ENCODE assay signal across 28 cellular contexts in the genomic region with DNA sequence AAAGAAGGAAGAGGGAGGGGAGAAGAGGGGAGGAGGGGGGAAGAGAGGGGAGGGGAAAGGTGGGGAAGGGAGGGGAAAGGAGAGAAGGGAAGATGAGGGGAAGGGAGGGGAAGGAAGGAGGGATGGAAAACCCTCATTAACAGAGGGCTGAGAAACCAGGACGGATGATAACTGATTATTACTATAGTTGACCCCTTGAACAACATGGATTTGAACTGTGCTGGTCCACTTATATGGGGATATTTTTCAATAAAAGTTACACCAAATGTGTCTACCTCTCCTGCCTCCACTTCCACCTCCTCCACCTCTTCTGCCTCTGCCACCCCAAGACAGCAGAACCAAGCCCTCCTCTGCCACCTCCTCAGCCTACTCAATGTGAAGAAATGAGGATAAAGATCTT.
"Had no signal": no experiment of that assay in that cellular context is flagged by ENCODE, and none has a peak within 500 bp of the region (broad histone marks: within the 10 kb centered on the region; RNA-seq: fewer than 3 reads in every experiment).

No MANE protein-coding gene starts in this region.

- H3K4me1 Mint-ChIP-seq: stimulated activated effector memory CD8-positive, alpha-beta T cell treated with anti-CD3 and anti-CD28 coated beads, Interleukin-12 subunit alpha, Interleukin-12 subunit beta, amount 100 ng/mL, for 72 hours; stimulated activated memory B cell treated with anti-CD40 and anti-IgM and Interleukin-4, amounts not matched to agents 10 μg/mL and 1 μg/mL and 100 μg/mL, for 72 hours; stimulated activated naive CD8-positive, alpha-beta T cell treated with anti-CD3 and anti-CD28 coated beads, Interleukin-15, amount 100 ng/mL, for 72 hours had no signal

- H3K4me3 Mint-ChIP-seq: stimulated activated effector memory CD8-positive, alpha-beta T cell treated with anti-CD3 and anti-CD28 coated beads, Interleukin-12 subunit alpha, Interleukin-12 subunit beta, amount 100 ng/mL, for 72 hours; stimulated activated memory B cell treated with anti-CD40 and anti-IgM and Interleukin-4, amounts not matched to agents 10 μg/mL and 1 μg/mL and 100 μg/mL, for 72 hours; stimulated activated naive B cell treated with anti-CD40 and anti-IgM and Interleukin-4, amounts not matched to agents 10 μg/mL and 1 μg/mL and 100 μg/mL, for 72 hours; stimulated activated naive CD8-positive, alpha-beta T cell treated with anti-CD3 and anti-CD28 coated beads, Interleukin-15, amount 100 ng/mL, for 72 hours; stimulated activated naive CD8-positive, alpha-beta T cell treated with anti-CD3 and anti-CD28 coated beads, Interleukin-15, Interleukin-2, amounts not matched to agents 100 ng/mL and 50 ng/mL, for 24 hours; type B pancreatic cell had no signal

- H3K9me3 Mint-ChIP-seq: stimulated activated effector memory CD8-positive, alpha-beta T cell treated with anti-CD3 and anti-CD28 coated beads, Interleukin-12 subunit alpha, Interleukin-12 subunit beta, amount 100 ng/mL, for 72 hours; stimulated activated naive CD8-positive, alpha-beta T cell treated with anti-CD3 and anti-CD28 coated beads, Interleukin-15, amount 100 ng/mL, for 72 hours; type B pancreatic cell had no signal

- H3K27ac ChIP-seq: stomach, suprapubic skin, testis, thoracic aorta, thyroid gland, tibial artery, transverse colon, upper lobe of left lung, upper lobe of right lung, uterus, vagina had no signal

- H3K27me3 Mint-ChIP-seq: stimulated activated memory B cell treated with anti-CD40 and anti-IgM and Interleukin-4, amounts not matched to agents 10 μg/mL and 1 μg/mL and 100 μg/mL, for 72 hours had no signal

- FAIRE-seq: urothelium cell line had no signal

- DNase-seq: stimulated activated CD4-positive, alpha-beta T cell treated with anti-CD3 and anti-CD28 coated beads, Interleukin-2, amount 100 ng/mL, for 48 hours; stimulated activated CD4-positive, alpha-beta T cell treated with anti-CD3 and anti-CD28 coated beads, Interleukin-4, amount 100 ng/mL, for 1 hour; stimulated activated CD4-positive, alpha-beta T cell treated with anti-CD3 and anti-CD28 coated beads, Interleukin-4, amount 100 ng/mL, for 24 hours; stimulated activated CD4-positive, alpha-beta T cell treated with anti-CD3 and anti-CD28 coated beads, Interleukin-4, amount 100 ng/mL, for 4 hours; stimulated activated CD8-positive, alpha-beta memory T cell treated with anti-CD3 and anti-CD28 coated beads, Interleukin-4, amount 100 ng/mL, for 48 hours; stimulated activated naive B cell treated with anti-CD40 and anti-IgM and Interleukin-4, amounts not matched to agents 10 μg/mL and 1 μg/mL and 100 μg/mL, for 72 hours; stimulated activated naive CD4-positive, alpha-beta T cell; stimulated activated naive CD4-positive, alpha-beta T cell treated with Interleukin-2 at 50 U/mL for 16 hours; stimulated activated naive CD8-positive, alpha-beta T cell treated with anti-CD3 and anti-CD28 coated beads, Interleukin-15, amount 100 ng/mL, for 72 hours; stimulated activated naive CD8-positive, alpha-beta T cell treated with anti-CD3 and anti-CD28 coated beads, Interleukin-15, Interleukin-2, amounts not matched to agents 100 U/mL and 50 U/mL, for 24 hours; stomach; substantia nigra; testis; thyroid gland; tibial artery; transverse colon; trophoblast cell; upper lobe of left lung; upper lobe of right lung; uterus had no signal

- ATAC-seq: stimulated activated effector memory CD8-positive, alpha-beta T cell treated with anti-CD3 and anti-CD28 coated beads, Interleukin-12 subunit alpha, Interleukin-12 subunit beta, amount 100 ng/mL, for 72 hours; stimulated activated memory B cell treated with anti-CD40 and anti-IgM and Interleukin-4, amounts not matched to agents 10 μg/mL and 1 μg/mL and 100 μg/mL, for 72 hours; stimulated activated naive B cell treated with anti-CD40 and anti-IgM and Interleukin-4, amounts not matched to agents 10 μg/mL and 1 μg/mL and 100 μg/mL, for 72 hours; stimulated activated naive CD8-positive, alpha-beta T cell treated with anti-CD3 and anti-CD28 coated beads, Interleukin-15, amount 100 ng/mL, for 72 hours; stimulated activated naive CD8-positive, alpha-beta T cell treated with anti-CD3 and anti-CD28 coated beads, Interleukin-15, Interleukin-2, amounts not matched to agents 100 U/mL and 50 U/mL, for 24 hours; upper lobe of right lung had no signal

- H3K9me3 ChIP-seq: stomach, suprapubic skin, testis, thoracic aorta, thyroid gland, tibial artery, transverse colon, upper lobe of left lung, upper lobe of right lung, uterus, vagina had no signal

- H3K4me3 ChIP-seq: stomach, suprapubic skin, testis, thoracic aorta, thyroid gland, tibial artery, transverse colon, upper lobe of left lung, upper lobe of right lung, uterus, vagina had no signal

- H3K36me3 ChIP-seq: stomach, suprapubic skin, thoracic aorta, thyroid gland, tibial artery, transverse colon, upper lobe of left lung, upper lobe of right lung, uterus, vagina had no signal

- H3K27me3 ChIP-seq: stomach, suprapubic skin, testis, thyroid gland, tibial artery, transverse colon, upper lobe of left lung, upper lobe of right lung, uterus, vagina had no signal

- H3K4me1 ChIP-seq: stomach, suprapubic skin, testis, tibial artery, transverse colon, upper lobe of left lung, upper lobe of right lung, uterus, vagina had no signal

- H3K27ac Mint-ChIP-seq: stimulated activated effector memory CD8-positive, alpha-beta T cell treated with anti-CD3 and anti-CD28 coated beads, Interleukin-12 subunit alpha, Interleukin-12 subunit beta, amount 100 ng/mL, for 72 hours; stimulated activated memory B cell treated with anti-CD40 and anti-IgM and Interleukin-4, amounts not matched to agents 10 μg/mL and 1 μg/mL and 100 μg/mL, for 72 hours; stimulated activated naive B cell treated with anti-CD40 and anti-IgM and Interleukin-4, amounts not matched to agents 10 μg/mL and 1 μg/mL and 100 μg/mL, for 72 hours; stimulated activated naive CD8-positive, alpha-beta T cell treated with anti-CD3 and anti-CD28 coated beads, Interleukin-15, amount 100 ng/mL, for 72 hours; stimulated activated naive CD8-positive, alpha-beta T cell treated with anti-CD3 and anti-CD28 coated beads, Interleukin-15, Interleukin-2, amounts not matched to agents 100 ng/mL and 50 ng/mL, for 24 hours; type B pancreatic cell had no signal

- H3K36me3 Mint-ChIP-seq: stimulated activated effector memory CD8-positive, alpha-beta T cell treated with anti-CD3 and anti-CD28 coated beads, Interleukin-12 subunit alpha, Interleukin-12 subunit beta, amount 100 ng/mL, for 72 hours; stimulated activated memory B cell treated with anti-CD40 and anti-IgM and Interleukin-4, amounts not matched to agents 10 μg/mL and 1 μg/mL and 100 μg/mL, for 72 hours; stimulated activated naive B cell treated with anti-CD40 and anti-IgM and Interleukin-4, amounts not matched to agents 10 μg/mL and 1 μg/mL and 100 μg/mL, for 72 hours; type B pancreatic cell had no signal
